1 cellular context compared by ENCODE assay signal in genomic region chr2:69997296-69998184, GRCh38.
A peak's percentile ranks its signal among the peaks of the same experiment; 100 is the strongest.
TF ChIP-seq lines count a peak whose summit lies in the region.

No MANE protein-coding gene starts in this region.

TF ChIP-seq in K562, 482 proteins besides CTCF, POLR2A, EP300 and RAD21 (continued from another document and continues in another):
- TF ChIP-seq, protein P1, sequence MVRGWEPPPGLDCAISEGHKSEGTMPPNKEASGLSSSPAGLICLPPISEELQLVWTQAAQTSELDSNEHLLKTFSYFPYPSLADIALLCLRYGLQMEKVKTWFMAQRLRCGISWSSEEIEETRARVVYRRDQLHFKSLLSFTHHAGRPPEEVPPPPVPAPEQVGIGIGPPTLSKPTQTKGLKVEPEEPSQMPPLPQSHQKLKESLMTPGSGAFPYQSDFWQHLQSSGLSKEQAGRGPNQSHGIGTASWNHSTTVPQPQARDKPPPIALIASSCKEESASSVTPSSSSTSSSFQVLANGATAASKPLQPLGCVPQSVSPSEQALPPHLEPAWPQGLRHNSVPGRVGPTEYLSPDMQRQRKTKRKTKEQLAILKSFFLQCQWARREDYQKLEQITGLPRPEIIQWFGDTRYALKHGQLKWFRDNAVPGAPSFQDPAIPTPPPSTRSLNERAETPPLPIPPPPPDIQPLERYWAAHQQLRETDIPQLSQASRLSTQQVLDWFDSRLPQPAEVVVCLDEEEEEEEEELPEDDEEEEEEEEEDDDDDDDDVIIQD (CRISPR knock-in tag; IDR thresholded peaks at IDR 0.05), result no peak
- no peak for TF ChIP-seq ZNF431 (CRISPR knock-in tag; IDR thresholded peaks at IDR 0.05)
- no peak for TF ChIP-seq TARDBP (IDR thresholded peaks at IDR 0.05)
- no peak for TF ChIP-seq TRIM28 (IDR thresholded peaks at IDR 0.05)
- TF ChIP-seq MCM3 (IDR thresholded peaks at IDR 0.05), result no peak
- TF ChIP-seq, protein P2, sequence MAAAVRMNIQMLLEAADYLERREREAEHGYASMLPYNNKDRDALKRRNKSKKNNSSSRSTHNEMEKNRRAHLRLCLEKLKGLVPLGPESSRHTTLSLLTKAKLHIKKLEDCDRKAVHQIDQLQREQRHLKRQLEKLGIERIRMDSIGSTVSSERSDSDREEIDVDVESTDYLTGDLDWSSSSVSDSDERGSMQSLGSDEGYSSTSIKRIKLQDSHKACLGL (CRISPR knock-in tag; IDR thresholded peaks at IDR 0.05; ENCODE audit: borderline replicate concordance, poor library complexity, severe bottlenecking), result no peak
- TF ChIP-seq NFIX (CRISPR knock-in tag; IDR thresholded peaks at IDR 0.05; ENCODE audit: low read depth), result no peak
- TF ChIP-seq, protein P3, sequence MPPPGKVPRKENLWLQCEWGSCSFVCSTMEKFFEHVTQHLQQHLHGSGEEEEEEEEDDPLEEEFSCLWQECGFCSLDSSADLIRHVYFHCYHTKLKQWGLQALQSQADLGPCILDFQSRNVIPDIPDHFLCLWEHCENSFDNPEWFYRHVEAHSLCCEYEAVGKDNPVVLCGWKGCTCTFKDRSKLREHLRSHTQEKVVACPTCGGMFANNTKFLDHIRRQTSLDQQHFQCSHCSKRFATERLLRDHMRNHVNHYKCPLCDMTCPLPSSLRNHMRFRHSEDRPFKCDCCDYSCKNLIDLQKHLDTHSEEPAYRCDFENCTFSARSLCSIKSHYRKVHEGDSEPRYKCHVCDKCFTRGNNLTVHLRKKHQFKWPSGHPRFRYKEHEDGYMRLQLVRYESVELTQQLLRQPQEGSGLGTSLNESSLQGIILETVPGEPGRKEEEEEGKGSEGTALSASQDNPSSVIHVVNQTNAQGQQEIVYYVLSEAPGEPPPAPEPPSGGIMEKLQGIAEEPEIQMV (tag; conservative IDR thresholded peaks at IDR 0.05; ENCODE audit: low read depth), result no peak
- TF ChIP-seq KDM2B (CRISPR knock-in tag; IDR thresholded peaks at IDR 0.05), result no peak
- no peak for TF ChIP-seq ETS2 (tag; IDR thresholded peaks at IDR 0.05; ENCODE audit: borderline replicate concordance, poor library complexity, severe bottlenecking)
- TF ChIP-seq, protein P4, sequence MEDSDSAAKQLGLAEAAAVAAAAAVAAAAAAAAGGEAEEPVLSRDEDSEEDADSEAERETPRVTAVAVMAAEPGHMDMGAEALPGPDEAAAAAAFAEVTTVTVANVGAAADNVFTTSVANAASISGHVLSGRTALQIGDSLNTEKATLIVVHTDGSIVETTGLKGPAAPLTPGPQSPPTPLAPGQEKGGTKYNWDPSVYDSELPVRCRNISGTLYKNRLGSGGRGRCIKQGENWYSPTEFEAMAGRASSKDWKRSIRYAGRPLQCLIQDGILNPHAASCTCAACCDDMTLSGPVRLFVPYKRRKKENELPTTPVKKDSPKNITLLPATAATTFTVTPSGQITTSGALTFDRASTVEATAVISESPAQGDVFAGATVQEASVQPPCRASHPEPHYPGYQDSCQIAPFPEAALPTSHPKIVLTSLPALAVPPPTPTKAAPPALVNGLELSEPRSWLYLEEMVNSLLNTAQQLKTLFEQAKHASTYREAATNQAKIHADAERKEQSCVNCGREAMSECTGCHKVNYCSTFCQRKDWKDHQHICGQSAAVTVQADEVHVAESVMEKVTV (CRISPR knock-in tag; IDR thresholded peaks at IDR 0.05), result no peak
- TF ChIP-seq PHF20 (IDR thresholded peaks at IDR 0.05; ENCODE audit: partially characterized antibody), result no peak
- TF ChIP-seq LCOR (CRISPR knock-in tag; IDR thresholded peaks at IDR 0.05), result no peak
- TF ChIP-seq CHD2 (IDR thresholded peaks at IDR 0.05; ENCODE audit: low read depth, low read length), result no peak
- TF ChIP-seq ARID3B (CRISPR knock-in tag; IDR thresholded peaks at IDR 0.05; ENCODE audit: borderline replicate concordance), result no peak
- TF ChIP-seq ZBTB1 (CRISPR knock-in tag; IDR thresholded peaks at IDR 0.05; ENCODE audit: borderline replicate concordance, low read depth), result no peak
- TF ChIP-seq POLR2G (IDR thresholded peaks at IDR 0.05; ENCODE audit: low read depth, low read length), result no peak
- TF ChIP-seq SIRT6 (IDR thresholded peaks at IDR 0.05; ENCODE audit: low read depth, low read length), result no peak
- TF ChIP-seq SLC30A9 (CRISPR knock-in tag; IDR thresholded peaks at IDR 0.05), result no peak
- no peak for TF ChIP-seq RBM17 (IDR thresholded peaks at IDR 0.05; ENCODE audit: borderline replicate concordance, low read depth, low read length)
- no peak for TF ChIP-seq NONO (IDR thresholded peaks at IDR 0.05; ENCODE audit: low read depth in 2 of 2, low read length in 1 of 2)
- no peak for TF ChIP-seq ZSCAN29 (IDR thresholded peaks at IDR 0.05)
- TF ChIP-seq HCFC1 (IDR thresholded peaks at IDR 0.05; ENCODE audit: low read depth, low read length), result no peak
- TF ChIP-seq SMARCA4 (IDR thresholded peaks at IDR 0.05), result peak; percentile 90
- TF ChIP-seq MAZ (CRISPR knock-in tag; conservative IDR thresholded peaks at IDR 0.05 in 1 of 2, IDR thresholded peaks at IDR 0.05 in 1 of 2), result peak in 1 of 2 experiments; percentile 83; a peak in 3 of 4 replicates
- no peak for TF ChIP-seq RBM39 (optimal IDR thresholded peaks at IDR 0.05; ENCODE audit: low read depth, low read length)
- no peak for TF ChIP-seq ZNF232 (CRISPR knock-in tag; IDR thresholded peaks at IDR 0.05)
- no peak for TF ChIP-seq STAT5B (CRISPR knock-in tag; IDR thresholded peaks at IDR 0.05)
- TF ChIP-seq, protein P5, sequence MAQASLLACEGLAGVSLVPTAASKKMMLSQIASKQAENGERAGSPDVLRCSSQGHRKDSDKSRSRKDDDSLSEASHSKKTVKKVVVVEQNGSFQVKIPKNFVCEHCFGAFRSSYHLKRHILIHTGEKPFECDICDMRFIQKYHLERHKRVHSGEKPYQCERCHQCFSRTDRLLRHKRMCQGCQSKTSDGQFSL (CRISPR knock-in tag; IDR thresholded peaks at IDR 0.05), result no peak
- TF ChIP-seq, protein P5 (tag; IDR thresholded peaks at IDR 0.05), result no peak
- TF ChIP-seq TAF1 (IDR thresholded peaks at IDR 0.05; ENCODE audit: control insufficient read depth, extremely low read depth, insufficient read depth, low read length, severe bottlenecking), result peak; percentile 56
- TF ChIP-seq, protein P6, sequence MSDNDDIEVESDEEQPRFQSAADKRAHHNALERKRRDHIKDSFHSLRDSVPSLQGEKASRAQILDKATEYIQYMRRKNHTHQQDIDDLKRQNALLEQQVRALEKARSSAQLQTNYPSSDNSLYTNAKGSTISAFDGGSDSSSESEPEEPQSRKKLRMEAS (CRISPR knock-in tag; IDR thresholded peaks at IDR 0.05), result no peak
- TF ChIP-seq ESRRA (IDR thresholded peaks at IDR 0.05; ENCODE audit: borderline replicate concordance, low read depth), result no peak
- peak; percentile 60; the same call in 1 of the 2 replicates for TF ChIP-seq LARP7 (IDR thresholded peaks at IDR 0.05)
- TF ChIP-seq, protein P7, sequence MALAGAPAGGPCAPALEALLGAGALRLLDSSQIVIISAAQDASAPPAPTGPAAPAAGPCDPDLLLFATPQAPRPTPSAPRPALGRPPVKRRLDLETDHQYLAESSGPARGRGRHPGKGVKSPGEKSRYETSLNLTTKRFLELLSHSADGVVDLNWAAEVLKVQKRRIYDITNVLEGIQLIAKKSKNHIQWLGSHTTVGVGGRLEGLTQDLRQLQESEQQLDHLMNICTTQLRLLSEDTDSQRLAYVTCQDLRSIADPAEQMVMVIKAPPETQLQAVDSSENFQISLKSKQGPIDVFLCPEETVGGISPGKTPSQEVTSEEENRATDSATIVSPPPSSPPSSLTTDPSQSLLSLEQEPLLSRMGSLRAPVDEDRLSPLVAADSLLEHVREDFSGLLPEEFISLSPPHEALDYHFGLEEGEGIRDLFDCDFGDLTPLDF (CRISPR knock-in tag; IDR thresholded peaks at IDR 0.05), result no peak
- no peak for TF ChIP-seq SRSF1 (IDR thresholded peaks at IDR 0.05; ENCODE audit: low read depth, low read length)
- TF ChIP-seq RFX7 (CRISPR knock-in tag; IDR thresholded peaks at IDR 0.05), result no peak
- TF ChIP-seq POLR2B (IDR thresholded peaks at IDR 0.05; ENCODE audit: low read depth, partially characterized antibody), result peak; percentile 34
- TF ChIP-seq ATF1 (CRISPR knock-in tag; IDR thresholded peaks at IDR 0.05), result no peak
- TF ChIP-seq ATF1 (tag; IDR thresholded peaks at IDR 0.05), result no peak
- TF ChIP-seq KDM1A (IDR thresholded peaks at IDR 0.05), result peak; percentile 20 to 77; a peak in 3 of 4 replicates
- TF ChIP-seq ZNF436 (CRISPR knock-in tag; IDR thresholded peaks at IDR 0.05), result no peak
- 0 out of 2 replicates have a peak, but pooled peaks have one; percentile 45 for TF ChIP-seq PHF21A (IDR thresholded peaks at IDR 0.05; ENCODE audit: borderline replicate concordance, low read depth)
- TF ChIP-seq GABPB1 (CRISPR knock-in tag; IDR thresholded peaks at IDR 0.05), result no peak
- TF ChIP-seq STAT6 (CRISPR knock-in tag; IDR thresholded peaks at IDR 0.05), result no peak
- no peak for TF ChIP-seq NR1H2 (CRISPR knock-in tag; IDR thresholded peaks at IDR 0.05)
- no peak for TF ChIP-seq ZNF311 (CRISPR knock-in tag; IDR thresholded peaks at IDR 0.05)
- no peak for TF ChIP-seq BRCA1 (IDR thresholded peaks at IDR 0.05)
- no peak for TF ChIP-seq BRCA1 (CRISPR knock-in tag; IDR thresholded peaks at IDR 0.05)
- TF ChIP-seq CHD4 (IDR thresholded peaks at IDR 0.05; ENCODE audit: insufficient read depth, insufficient replicate concordance, low read depth, low read length, poor library complexity, severe bottlenecking), result no peak
- TF ChIP-seq ZNF707 (CRISPR knock-in tag; conservative IDR thresholded peaks at IDR 0.05), result no peak
- no peak for TF ChIP-seq SRSF9 (IDR thresholded peaks at IDR 0.05; ENCODE audit: borderline replicate concordance, low read depth, low read length)
- no peak for TF ChIP-seq THRAP3 (IDR thresholded peaks at IDR 0.05; ENCODE audit: borderline replicate concordance)
- TF ChIP-seq EGR1 (conservative IDR thresholded peaks at IDR 0.05), result no peak
- TF ChIP-seq RCOR1 (IDR thresholded peaks at IDR 0.05; ENCODE audit: borderline replicate concordance in 1 of 2, low read depth in 2 of 2, low read length in 2 of 2), result peak; percentile 13 to 85; a peak in 3 of 4 replicates
- 0 out of 2 replicates have a peak, but pooled peaks have one; percentile 22 for TF ChIP-seq ELF4 (CRISPR knock-in tag; IDR thresholded peaks at IDR 0.05)
- TF ChIP-seq ESRRB (CRISPR knock-in tag; IDR thresholded peaks at IDR 0.05; ENCODE audit: borderline replicate concordance), result no peak
- TF ChIP-seq CEBPG (CRISPR knock-in tag; IDR thresholded peaks at IDR 0.05), result no peak
- TF ChIP-seq CEBPG (tag; conservative IDR thresholded peaks at IDR 0.05 in 1 of 2, IDR thresholded peaks at IDR 0.05 in 1 of 2), result no peak
- no peak for TF ChIP-seq RNF219 (CRISPR knock-in tag; IDR thresholded peaks at IDR 0.05)
- TF ChIP-seq ZNF780A (CRISPR knock-in tag; IDR thresholded peaks at IDR 0.05), result no peak
- TF ChIP-seq NEUROD1 (IDR thresholded peaks at IDR 0.05; ENCODE audit: borderline replicate concordance, low read depth, low read length, partially characterized antibody), result peak; percentile 34
- TF ChIP-seq IFI16 (CRISPR knock-in tag; IDR thresholded peaks at IDR 0.05), result no peak
